ENCODE assay signal across 16 cellular contexts in genomic region chr1:29624747-29625420, GRCh38.
DNase-seq lines count a peak whose midpoint lies in the region; ATAC-seq and TF ChIP-seq lines count a peak whose summit lies in the region.
"Had no signal": no experiment of that assay in that cellular context is flagged by ENCODE, and none has a peak within 500 bp of the region (broad histone marks: within the 10 kb centered on the region; RNA-seq: fewer than 3 reads in every experiment).

No MANE protein-coding gene starts in this region.

- peaks cover 6% of the 10 kb centered on the region for H3K9me3 Mint-ChIP-seq in nephron progenitor cell

- H3K4me1 Mint-ChIP-seq in nephron progenitor cell = no peaks in the 10 kb centered on the region
- H3K4me1 Mint-ChIP-seq: CD8-positive, alpha-beta memory T cell had no signal

- H3K18ac ChIP-seq in IMR-90 (ENCODE audit: low read depth, low read length) = no peak overlapping the region

- no peaks in the 10 kb centered on the region; the same call in 1 of the 2 replicates for H4K20me1 ChIP-seq in IMR-90 (ENCODE audit: insufficient read depth, low read length)
- H4K20me1 ChIP-seq: BLaER1 had no signal

- H3K9me3 ChIP-seq in IMR-90 (ENCODE audit: control insufficient read depth, insufficient read depth, low read length) (0 out of 2 replicates have a peak, but pooled peaks cover 3% of the 10 kb centered on the region), prostate gland (no peaks in the 10 kb centered on the region)
- H3K9me3 ChIP-seq: BLaER1 had no signal

- no peak overlapping the region for H2BK5ac ChIP-seq in IMR-90 (ENCODE audit: low read depth, low read length, poor library complexity, severe bottlenecking)

- no peak overlapping the region for H4K5ac ChIP-seq in IMR-90 (ENCODE audit: low read depth, low read length)

- CTCF ChIA-PET in IMR-90 (lab: Yijun Ruan, JAX) = no interaction called here

- peaks cover 27% of the 10 kb centered on the region for H3K27me3 Mint-ChIP-seq in nephron progenitor cell (ENCODE audit: low read depth, poor library complexity)

- peak overlapping the region; percentile 53 for H3K27ac Mint-ChIP-seq in nephron progenitor cell

- no peak overlapping the region for H2BK120ac ChIP-seq in IMR-90 (ENCODE audit: low read depth, low read length)

- no peak overlapping the region for H2BK20ac ChIP-seq in IMR-90 (ENCODE audit: low read depth, low read length)

- H3K27ac ChIP-seq in IMR-90 (ENCODE audit: insufficient read depth, low read length) (no peak overlapping the region), prostate gland (no peak overlapping the region)
- H3K27ac ChIP-seq: BLaER1, GM23248 had no signal

- H3K4me1 ChIP-seq in IMR-90 (ENCODE audit: control insufficient read depth, insufficient read depth, low read length) = no peaks in the 10 kb centered on the region
- no peaks in the 10 kb centered on the region for H3K4me1 ChIP-seq in prostate gland (replicated peaks)

- no peaks in the 10 kb centered on the region for H3K36me3 Mint-ChIP-seq in nephron progenitor cell (ENCODE audit: low read depth)

- WGBS in IMR-90 (ENCODE audit: extremely low coverage in 2 of 2, insufficient read length in 1 of 2), 2 experiments = 28% methylated on average over 2 of the region's 7 CpGs; no CpG with 5 or more reads in 1 of the 2 experiments
- 53% methylated on average over 7 of the region's 7 CpGs for WGBS in prostate gland

- H2BK15ac ChIP-seq in IMR-90 (ENCODE audit: low read depth, low read length) = no peak overlapping the region

- no peak overlapping the region for H2AK9ac ChIP-seq in IMR-90 (replicated peaks; ENCODE audit: low read depth, low read length, poor library complexity)

- H3K27me3 ChIP-seq in IMR-90 (ENCODE audit: control insufficient read depth, insufficient read depth, low read length) (peaks cover 7% of the 10 kb centered on the region; the same call in 1 of the 2 replicates), prostate gland (replicated peaks; ENCODE audit: insufficient read depth) (no peaks in the 10 kb centered on the region)
- H3K27me3 ChIP-seq: BLaER1 had no signal

- POLR2A ChIA-PET in IMR-90 (lab: Charles Lee; ENCODE audit: unreplicated experiment) = no interaction called here

- no peak overlapping the region for H4K91ac ChIP-seq in IMR-90 (ENCODE audit: insufficient read depth, low read depth, low read length)

- TF ChIP-seq CTCF in IMR-90 (conservative IDR thresholded peaks at IDR 0.05; ENCODE audit: low read depth, low read length) = no peak
- no peak for TF ChIP-seq CTCF in nephron progenitor cell (IDR thresholded peaks at IDR 0.05)
- TF ChIP-seq CTCF in prostate gland (IDR thresholded peaks at IDR 0.05) = no peak

- no peak overlapping the region for H4K8ac ChIP-seq in IMR-90 (ENCODE audit: low read depth in 2 of 2, low read length in 2 of 2)

- no peaks in the 10 kb centered on the region for H3K9me1 ChIP-seq in IMR-90 (ENCODE audit: insufficient read depth, low read length)

- no peaks in the 10 kb centered on the region for H3K79me1 ChIP-seq in IMR-90 (ENCODE audit: low read depth in 1 of 2, low read length in 2 of 2)

- in situ Hi-C loops in IMR-90 (cut with MboI; ENCODE audit: low sequenced_read_pairs) = no loop called here

- H3K14ac ChIP-seq in IMR-90 (replicated peaks; ENCODE audit: low read depth, low read length) = no peak overlapping the region

- dilution Hi-C loops in IMR-90 (cut with HindIII; ENCODE audit: low sequenced_read_pairs, unreplicated experiment) = no loop called here

- H2AFZ ChIP-seq in IMR-90 (replicated peaks; ENCODE audit: low read length, poor library complexity) = peak overlapping the region; percentile 28
- H2AFZ ChIP-seq: GM23248 had no signal

- H3K23ac ChIP-seq in IMR-90 (ENCODE audit: low read depth, low read length) = no peak overlapping the region

- H3K4me3 Mint-ChIP-seq in nephron progenitor cell = no peak overlapping the region
- H3K4me3 Mint-ChIP-seq: CD8-positive, alpha-beta memory T cell had no signal

- H3K4me2 ChIP-seq in IMR-90 (ENCODE audit: low read depth, low read length) = no peak overlapping the region
- H3K4me2 ChIP-seq: BLaER1 had no signal

- TF ChIP-seq RAD21 in IMR-90 (IDR thresholded peaks at IDR 0.05; ENCODE audit: low read length) = no peak

- no peak for TF ChIP-seq POLR2A in IMR-90 (IDR thresholded peaks at IDR 0.05; ENCODE audit: low read depth, low read length)
- no peak for TF ChIP-seq POLR2A in prostate gland (IDR thresholded peaks at IDR 0.05)

- no peak overlapping the region for H3K4ac ChIP-seq in IMR-90 (ENCODE audit: low read depth, low read length)

- intact Hi-C loops in IMR-90 (cut with micrococcal nuclease) = no loop called here
- intact Hi-C loops in prostate gland (cut with DNase I) = no loop called here

- H3K9ac ChIP-seq in IMR-90 (ENCODE audit: low read depth, low read length) = no peak overlapping the region
- H3K9ac ChIP-seq: BLaER1, GM23248 had no signal

- DNase-seq in NCI-H2029 treated with DMSO at 0.1 percent for 48 hours (lab: John Stamatoyannopoulos, UW) = peak; percentile 50
- DNase-seq in NCI-H2029 (lab: John Stamatoyannopoulos, UW) = no peak
- DNase-seq in IMR-90 = no peak
- peak; percentile 27 for DNase-seq in ecto neural progenitor cell (ENCODE audit: low spot score)
- no peak for DNase-seq in nephron progenitor cell
- no peak for DNase-seq in prostate gland (ENCODE audit: low spot score)
- DNase-seq in stimulated activated CD8-positive, alpha-beta memory T cell treated with anti-CD3 and anti-CD28 coated beads, Interleukin-4, amount 100 ng/mL, for 48 hours = no peak
- DNase-seq: 8988T; AML-193; CD8-positive, alpha-beta memory T cell; DMS79; GM23248; H7 had no signal

- BruUV-seq in IMR-90 (replicated peaks; lab: Mats Ljungman, UMichigan) = no TSS peak

- no peak overlapping the region for H2AK5ac ChIP-seq in IMR-90 (ENCODE audit: low read depth, low read length)

- ATAC-seq in IMR-90 (ENCODE audit: low read depth) = no peak
- ATAC-seq in GM19397 (IDR thresholded peaks at IDR 0.05; ENCODE audit: unreplicated experiment) = no peak
- ATAC-seq: GM12878 had no signal

- H3K56ac ChIP-seq in IMR-90 (ENCODE audit: extremely low read depth, insufficient read depth, low read length) = no peak overlapping the region

- H3K4me3 ChIP-seq in IMR-90 (ENCODE audit: insufficient read depth, low read depth, low read length) (no peak overlapping the region), prostate gland (no peak overlapping the region)
- H3K4me3 ChIP-seq: BLaER1, GM12878, GM23248 had no signal

- H3K36me3 ChIP-seq in IMR-90 (ENCODE audit: control insufficient read depth, insufficient read depth, low read length) (no peaks in the 10 kb centered on the region), prostate gland (no peaks in the 10 kb centered on the region)
- H3K36me3 ChIP-seq: BLaER1 had no signal

TF ChIP-seq in IMR-90, 13 proteins besides CTCF, POLR2A, EP300 and RAD21:
- TF ChIP-seq BHLHE40 (IDR thresholded peaks at IDR 0.05; ENCODE audit: low read depth, low read length) = no peak
- no peak for TF ChIP-seq NFE2L2 (IDR thresholded peaks at IDR 0.05; ENCODE audit: low read depth, low read length)
- no peak for TF ChIP-seq ELK1 (IDR thresholded peaks at IDR 0.05; ENCODE audit: borderline replicate concordance, low read depth, low read length)
- no peak for TF ChIP-seq CHD1 (IDR thresholded peaks at IDR 0.05; ENCODE audit: low read depth, low read length)
TF ChIP-seq in IMR-90: peak in this region for 0.

Comparison
In these comparisons a context has a peak if more than half of its experiments do, and no peak if none do; other contexts are left out.
1. DNase-seq: peak in NCI-H2029 treated with DMSO at 0.1 percent for 48 hours (single experiment) and ecto neural progenitor cell (single experiment); none in NCI-H2029 (single experiment), IMR-90 (single experiment), nephron progenitor cell (single experiment), prostate gland (single experiment) and stimulated activated CD8-positive, alpha-beta memory T cell treated with anti-CD3 and anti-CD28 coated beads, Interleukin-4, amount 100 ng/mL, for 48 hours (single experiment).